Comparison of ENCODE assay signal across 1 cellular context in genomic region chr16:10918294-10919002, GRCh38.
TF ChIP-seq lines count a peak whose summit lies in the region.

No MANE protein-coding gene starts in this region.

TF ChIP-seq in SK-N-SH treated with all-trans-retinoic acid at 6 μM for 48 hours, 23 proteins besides CTCF, POLR2A, EP300 and RAD21 (continued from another document):
- no peak for TF ChIP-seq TSHZ2 (CRISPR knock-in tag; IDR thresholded peaks at IDR 0.05)
- TF ChIP-seq, protein P1, sequence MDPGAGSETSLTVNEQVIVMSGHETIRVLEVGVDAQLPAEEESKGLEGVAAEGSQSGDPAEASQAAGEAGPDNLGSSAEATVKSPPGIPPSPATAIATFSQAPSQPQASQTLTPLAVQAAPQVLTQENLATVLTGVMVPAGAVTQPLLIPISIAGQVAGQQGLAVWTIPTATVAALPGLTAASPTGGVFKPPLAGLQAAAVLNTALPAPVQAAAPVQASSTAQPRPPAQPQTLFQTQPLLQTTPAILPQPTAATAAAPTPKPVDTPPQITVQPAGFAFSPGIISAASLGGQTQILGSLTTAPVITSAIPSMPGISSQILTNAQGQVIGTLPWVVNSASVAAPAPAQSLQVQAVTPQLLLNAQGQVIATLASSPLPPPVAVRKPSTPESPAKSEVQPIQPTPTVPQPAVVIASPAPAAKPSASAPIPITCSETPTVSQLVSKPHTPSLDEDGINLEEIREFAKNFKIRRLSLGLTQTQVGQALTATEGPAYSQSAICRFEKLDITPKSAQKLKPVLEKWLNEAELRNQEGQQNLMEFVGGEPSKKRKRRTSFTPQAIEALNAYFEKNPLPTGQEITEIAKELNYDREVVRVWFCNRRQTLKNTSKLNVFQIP (CRISPR knock-in tag; IDR thresholded peaks at IDR 0.05; ENCODE audit: borderline replicate concordance, low read depth) = no peak
- TF ChIP-seq OSR1 (CRISPR knock-in tag; IDR thresholded peaks at IDR 0.05) = no peak
- TF ChIP-seq ZNF70 (CRISPR knock-in tag; IDR thresholded peaks at IDR 0.05) = no peak
- TF ChIP-seq BACH2 (CRISPR knock-in tag; IDR thresholded peaks at IDR 0.05; ENCODE audit: borderline replicate concordance) = no peak
- no peak for TF ChIP-seq ZFP30 (CRISPR knock-in tag; IDR thresholded peaks at IDR 0.05)
TF ChIP-seq in SK-N-SH treated with all-trans-retinoic acid at 6 μM for 48 hours: peak in this region for 0.
